ENCODE assay signal across 8 cellular contexts in the genomic region with DNA sequence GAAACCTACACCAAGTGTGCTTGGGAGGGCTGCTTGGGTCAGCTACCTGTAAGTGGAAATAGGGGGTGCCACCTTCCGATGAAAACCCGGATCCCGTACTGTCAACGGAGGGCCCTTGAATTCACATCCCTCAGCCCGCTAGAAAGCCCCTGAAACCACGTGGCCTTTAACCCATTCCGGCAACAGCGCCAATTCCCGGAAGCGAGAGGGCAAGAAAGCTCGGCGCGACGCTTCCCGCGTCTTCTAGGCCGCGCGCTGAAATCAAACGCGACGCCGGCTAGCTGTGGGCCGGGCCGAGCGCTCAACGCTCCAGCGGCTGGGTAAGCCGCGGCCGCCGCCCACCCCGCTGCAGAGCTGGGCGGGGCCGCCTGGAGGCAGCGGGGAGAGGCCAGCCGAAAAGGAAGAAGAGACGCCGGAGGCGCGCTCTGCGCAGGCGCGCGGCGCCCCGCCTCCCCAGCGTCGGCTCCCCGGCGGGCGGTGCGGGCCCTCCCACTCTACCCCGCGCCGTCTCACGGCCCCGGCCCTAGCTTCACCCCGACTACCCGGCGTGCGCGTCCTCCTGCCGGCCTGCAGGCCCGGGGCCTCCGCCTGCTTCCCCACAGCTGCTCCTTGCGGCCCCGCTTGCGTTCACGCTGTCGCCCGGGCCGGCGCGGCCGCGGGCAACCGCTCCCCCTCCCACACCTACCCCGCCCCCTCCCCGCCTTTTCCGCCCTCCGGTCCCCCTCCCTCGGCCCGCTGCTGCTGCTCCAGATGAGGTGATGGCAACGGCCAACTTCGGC. TPM values are rescaled to one million over a fixed set of nuclear protein-coding genes. Genes with fewer than 3 reads are reported as not detected.
DNase-seq lines count a peak whose midpoint lies in the region; ATAC-seq, FAIRE-seq and TF ChIP-seq lines count a peak whose summit lies in the region.

Gene KIF2A, plus strand, starts transcription at position 492 of the 779 bp plus-strand sequence. Its CDS starts 267 bp downstream, at position 759.

- H3K9me3 ChIP-seq in pancreas, result no peaks in the 10 kb centered on the region
- no peaks in the 10 kb centered on the region for H3K9me3 ChIP-seq in thyroid gland

- WGBS in pancreas, 2 donors, result 1% methylated on average over 62 to 86 of the region's 86 CpGs
- 1 to 2% methylated on average over 35 to 44 of the region's 86 CpGs for whole genome bisulfite sequencing in thyroid gland, 2 donors

- TF ChIP-seq POLR2A in GM12891 (IDR thresholded peaks at IDR 0.05; ENCODE audit: low read depth, low read length) (peak; percentile 74), thyroid gland (IDR thresholded peaks at IDR 0.05) (peak in 1 of 2 donors; percentile 69)

- H3K27me3 ChIP-seq in pancreas (no peaks in the 10 kb centered on the region), thyroid gland (no peaks in the 10 kb centered on the region)

- TF ChIP-seq CTCF in pancreas (IDR thresholded peaks at IDR 0.05) (no peak), thyroid gland (IDR thresholded peaks at IDR 0.05) (peak in 1 of 6 experiments; percentile 3)

- peak; percentile 87 for DNase-seq in GM12891 (ENCODE audit: insufficient read length, low spot score)
- peak; percentile 44 for DNase-seq in NCI-H1417 treated with DMSO at 0.1 percent for 48 hours (lab: John Stamatoyannopoulos, UW)
- DNase-seq in SW 1271 (lab: John Stamatoyannopoulos, UW), result peak; percentile 84 to 94
- peak; percentile 82 for DNase-seq in activated naive CD8-positive, alpha-beta T cell treated with anti-CD3 and anti-CD28 coated beads, Interleukin-2, amount 50 U/mL, for 16 hours (ENCODE audit: low read depth, low spot score)
- peak; percentile 95 for DNase-seq in Right ventricle myocardium superior
- peak; percentile 86 to 95 (median 89) for DNase-seq in pancreas
- peak; percentile 85 to 88 for DNase-seq in thyroid gland

- intact Hi-C loops in Right ventricle myocardium superior (cut with DNase I), result no loop called here
- intact Hi-C loops in pancreas (cut with DNase I), result no loop called here
- intact Hi-C loops in thyroid gland (cut with DNase I), result loop anchor here (10.0 kb wide), 1 partner anchor 99 kb away; the partner anchor contains the start of gene DIMT1

- H3K27ac ChIP-seq in pancreas (peak within 1 kb of the TSS; percentile 56 to 92 (median 82)), thyroid gland (peak within 1 kb of the TSS; percentile 49 to 91 (median 81))

- H3K36me3 ChIP-seq in pancreas (no peaks in the 10 kb centered on the region), thyroid gland (no peaks in the 10 kb centered on the region)

- peak; percentile 93 for ATAC-seq in HG02798 (IDR thresholded peaks at IDR 0.05; ENCODE audit: poor library complexity, unreplicated experiment)
- peak; percentile 100 for ATAC-seq in Right ventricle myocardium superior (ENCODE audit: poor library complexity)
- ATAC-seq in pancreas, result peak; percentile 93 to 97 (median 97)

- H3K4me1 ChIP-seq in pancreas, result peaks cover 0 to 19% (median 6%) of the 10 kb centered on the region in 3 donors
- H3K4me1 ChIP-seq in thyroid gland, result peaks cover 0 to 11% of the 10 kb centered on the region in 2 donors

- FAIRE-seq in GM12891 (lab: Jason Lieb, UNC), result peak; percentile 93
- FAIRE-seq in pancreas (lab: Jason Lieb, UNC), result no peak

- peak within 1 kb of the TSS; percentile 79 to 96 (median 94) for H3K4me3 ChIP-seq in pancreas
- H3K4me3 ChIP-seq in thyroid gland (replicated peaks in 1 of 3), result peak within 1 kb of the TSS; percentile 21 to 97 (median 70)

TF ChIP-seq in GM12891, 5 proteins besides CTCF, POLR2A, EP300 and RAD21:
- TF ChIP-seq TAF1 (IDR thresholded peaks at IDR 0.05; ENCODE audit: low read depth, low read length), result peak; percentile 20; the same call in 1 of the 2 replicates
- no peak; the same call in 1 of the 2 replicates for TF ChIP-seq POU2F2 (IDR thresholded peaks at IDR 0.05; ENCODE audit: low read depth, low read length)
- peak; percentile 79 for TF ChIP-seq POLR2AphosphoS5 (IDR thresholded peaks at IDR 0.05; ENCODE audit: low read depth, low read length)
- TF ChIP-seq PAX5 (IDR thresholded peaks at IDR 0.05; ENCODE audit: insufficient read depth, low read length, severe bottlenecking), result peak; percentile 42
- TF ChIP-seq SPI1 (IDR thresholded peaks at IDR 0.05; ENCODE audit: low read depth, low read length), result no peak

RNA-seq across cellular contexts. Expression of gene KIF2A, which starts in this region (rescaled TPM):
- 43.8 TPM for polyA plus RNA-seq in GM12891 (2012; ENCODE audit: low read depth, missing spikeins)
- total RNA-seq in Right ventricle myocardium superior (10.6 TPM), pancreas (10 to 100 TPM; 13.6 to 24.5 (median 16.6) TPM), thyroid gland (100 to 1,000 TPM in 1 of 4 donors, 10 to 100 TPM in 3; 34.9 to 118 (median 54.8) TPM)
- polyA plus RNA-seq in pancreas, result 1 to 10 TPM; 3.7 to 4.5 TPM

Comparison
In these comparisons a context has a peak if more than half of its experiments do, and no peak if none do; other contexts are left out.
1. Peak in every context shown above with its lines: DNase-seq, ATAC-seq, H3K4me3 ChIP-seq and H3K27ac ChIP-seq.
2. DNase-seq: peak in every context shown above with its lines; median percentile 95 in Right ventricle myocardium superior; 89 in SW 1271; 89 in pancreas; 87 in GM12891; 86 in thyroid gland; 82 in activated naive CD8-positive, alpha-beta T cell treated with anti-CD3 and anti-CD28 coated beads, Interleukin-2, amount 50 U/mL, for 16 hours; 44 in NCI-H1417 treated with DMSO at 0.1 percent for 48 hours.